In genomic region chr13:75196112-75196855, GRCh38 we compare ENCODE assay signal across 18 cellular contexts.
A peak's percentile ranks its signal among the peaks of the same experiment; 100 is the strongest.
DNase-seq lines count a peak whose midpoint lies in the region; ATAC-seq and TF ChIP-seq lines count a peak whose summit lies in the region.
"Had no signal": no experiment of that assay in that cellular context is flagged by ENCODE, and none has a peak within 500 bp of the region (broad histone marks: within the 10 kb centered on the region; RNA-seq: fewer than 3 reads in every experiment).

No MANE protein-coding gene starts in this region.

- no peaks in the 10 kb centered on the region for H3K27me3 ChIP-seq in brain microvascular endothelial cell (replicated peaks)
- no peaks in the 10 kb centered on the region for H3K27me3 ChIP-seq in left ventricle myocardium inferior (ENCODE audit: low read depth)
- H3K27me3 ChIP-seq: esophagus squamous epithelium, spleen had no signal

- DNase-seq in HCEC 1CT (peak; percentile 39), brain microvascular endothelial cell (peak; percentile 73), left ventricle myocardium inferior (no peak), sciatic nerve (ENCODE audit: low spot score) (no peak), NCI-H2081 (lab: John Stamatoyannopoulos, UW) (no peak), D341Med (ENCODE audit: low spot score) (no peak)
- no peak for DNase-seq in stimulated activated CD4-positive, alpha-beta T cell treated with anti-CD3 and anti-CD28 coated beads, Interleukin-15, amount 100 ng/mL, for 24 hours
- DNase-seq: activated CD4-positive, alpha-beta T cell treated with anti-CD3 and anti-CD28 coated beads, Interleukin-2, amount 50 U/mL, for 1 hour; activated naive CD8-positive, alpha-beta T cell treated with anti-CD3 and anti-CD28 coated beads, Interleukin-2, amount 50 U/mL, for 24 hours; activated T-cell treated with anti-CD3 and anti-CD28 coated beads, Interleukin-2, amount 50 U/mL, for 72 hours; esophagus squamous epithelium; NCI-H1092; occipital lobe; spleen; stimulated activated naive CD8-positive, alpha-beta T cell treated with anti-CD3 and anti-CD28 coated beads, Interleukin-15, amount 100 ng/mL, for 72 hours had no signal

- peak overlapping the region; percentile 9 for H3K4me3 ChIP-seq in brain microvascular endothelial cell (ENCODE audit: low read depth, low read length)
- H3K4me3 ChIP-seq in left ventricle myocardium inferior, result no peak overlapping the region
- H3K4me3 ChIP-seq: esophagus squamous epithelium, GM12878, SJSA1, spleen had no signal

- ATAC-seq in sciatic nerve (peak; percentile 64), GM18519 (IDR thresholded peaks at IDR 0.05; ENCODE audit: low FRiP score, unreplicated experiment) (no peak)
- ATAC-seq: activated naive CD8-positive, alpha-beta T cell treated with anti-CD3 and anti-CD28 coated beads, Interleukin-2, amount 50 U/mL, for 24 hours; activated T-cell treated with anti-CD3 and anti-CD28 coated beads, Interleukin-2, amount 50 U/mL, for 72 hours; GM12878; stimulated activated naive CD8-positive, alpha-beta T cell treated with anti-CD3 and anti-CD28 coated beads, Interleukin-15, amount 100 ng/mL, for 72 hours had no signal

- no peaks in the 10 kb centered on the region for H3K9me3 ChIP-seq in left ventricle myocardium inferior (replicated peaks)
- H3K9me3 ChIP-seq: esophagus squamous epithelium, SJSA1, spleen had no signal

- H3K27ac ChIP-seq in brain microvascular endothelial cell, result peak overlapping the region; percentile 69
- H3K27ac ChIP-seq in left ventricle myocardium inferior (replicated peaks), result peak overlapping the region; percentile 81
- H3K27ac ChIP-seq: SJSA1, spleen had no signal

- no peaks in the 10 kb centered on the region for H3K36me3 ChIP-seq in brain microvascular endothelial cell (replicated peaks)
- H3K36me3 ChIP-seq in left ventricle myocardium inferior, result no peaks in the 10 kb centered on the region
- H3K36me3 ChIP-seq: esophagus squamous epithelium, SJSA1, spleen had no signal

- TF ChIP-seq CTCF in brain microvascular endothelial cell (IDR thresholded peaks at IDR 0.05; ENCODE audit: low read depth, low read length, missing control alignments), result peak; percentile 42
- TF ChIP-seq CTCF in left ventricle myocardium inferior (IDR thresholded peaks at IDR 0.05; ENCODE audit: borderline replicate concordance), result peak; percentile 17

- in situ Hi-C loops in brain microvascular endothelial cell (cut with HindIII; ENCODE audit: low pct_ligation_motif_present, low sequenced_read_pairs), result no loop called here

- H3K4me1 ChIP-seq in left ventricle myocardium inferior, result peaks cover 35% of the 10 kb centered on the region
- H3K4me1 ChIP-seq: esophagus squamous epithelium, SJSA1 had no signal

- intact Hi-C loops in left ventricle myocardium inferior (cut with micrococcal nuclease), result no loop called here
- intact Hi-C loops in sciatic nerve (cut with DNase I), result no loop called here

Comparison
In these comparisons a context has a peak if more than half of its experiments do, and no peak if none do; other contexts are left out.
1. DNase-seq: peak in HCEC 1CT (single experiment) and brain microvascular endothelial cell (single experiment); none in left ventricle myocardium inferior (single experiment), sciatic nerve (single experiment), stimulated activated CD4-positive, alpha-beta T cell treated with anti-CD3 and anti-CD28 coated beads, Interleukin-15, amount 100 ng/mL, for 24 hours (single experiment), NCI-H2081 (0 of 2) and D341Med (single experiment).